ENCODE assay signal across 8 cellular contexts in genomic region chr13:40084934-40085333, GRCh38.
"Had no signal": no experiment of that assay in that cellular context is flagged by ENCODE, and none has a peak within 500 bp of the region (broad histone marks: within the 10 kb centered on the region; RNA-seq: fewer than 3 reads in every experiment).

No MANE protein-coding gene starts in this region.

- ATAC-seq: HCT116 had no signal

- H3K27me3 Mint-ChIP-seq: IgD-negative memory B cell had no signal

- H3K9ac ChIP-seq: GM23248 had no signal

- DNase-seq: GM23248, GOT3, H7, KBM-7 had no signal

- H3K4me3 ChIP-seq: GM23248, HAP-1 had no signal

- H3K27ac ChIP-seq: GM23248 had no signal

- H3K4me1 Mint-ChIP-seq: IgD-negative memory B cell had no signal

- H3K4me3 Mint-ChIP-seq: IgD-negative memory B cell had no signal

- FAIRE-seq: HTR-8/SVneo had no signal

- H3K27ac Mint-ChIP-seq: IgD-negative memory B cell had no signal

- H2AFZ ChIP-seq: GM23248 had no signal

- H3K36me3 ChIP-seq: HAP-1 had no signal

- H3K9me3 ChIP-seq: HAP-1 had no signal
